ENCODE assay signal across 23 cellular contexts in genomic region chr1:180353930-180354329, GRCh38.
DNase-seq lines count a peak whose midpoint lies in the region; ATAC-seq, FAIRE-seq and TF ChIP-seq lines count a peak whose summit lies in the region.
"Had no signal": no experiment of that assay in that cellular context is flagged by ENCODE, and none has a peak within 500 bp of the region (broad histone marks: within the 10 kb centered on the region; RNA-seq: fewer than 3 reads in every experiment).

No MANE protein-coding gene starts in this region.

- FAIRE-seq in D721Med (lab: Jason Lieb, UNC), result peak; percentile 100

- ATAC-seq in SK-N-SH treated with all-trans-retinoic acid at 6 μM for 48 hours (peak; percentile 65; the same call in 2 of the 3 replicates), HG03039 (IDR thresholded peaks at IDR 0.05; ENCODE audit: unreplicated experiment) (no peak)
- ATAC-seq: activated CD8-positive, alpha-beta T cell treated with anti-CD3 and anti-CD28 coated beads, Interleukin-2, amount 10 ng/mL, durations not matched to agents 7 days and 5 days; naive thymus-derived CD8-positive, alpha-beta T cell had no signal

- DNase-seq in D721Med (ENCODE audit: insufficient read length, low spot score), result peak; percentile 66
- DNase-seq in NCI-H1694 treated with DMSO at 0.1 percent for 48 hours (lab: John Stamatoyannopoulos, UW), result peak; percentile 52
- peak; percentile 22 for DNase-seq in iPS-NIHi7 (ENCODE audit: extremely low spot score)
- DNase-seq in globus pallidus (ENCODE audit: low spot score), result no peak
- DNase-seq in islet precursor cell, result no peak
- no peak for DNase-seq in DMS79 treated with DMSO at 0.1 percent for 48 hours (lab: John Stamatoyannopoulos, UW)
- DNase-seq: activated CD4-positive, alpha-beta T cell treated with anti-CD3 and anti-CD28 coated beads for 1 hour; activated CD8-positive, alpha-beta T cell treated with anti-CD3 and anti-CD28 coated beads, Interleukin-2, amount 10 ng/mL, durations not matched to agents 7 days and 5 days; activated gamma-delta T cell treated with Interleukin-2 at 50 U/mL for 16 hours; amniotic stem cell; C1 segment of cervical spinal cord; Calu3; cortex of kidney; IMR-90; left ventricle myocardium inferior; naive thymus-derived CD8-positive, alpha-beta T cell; NCI-H1436; Right ventricle myocardium superior; sigmoid colon; stimulated activated CD4-positive, alpha-beta T cell treated with anti-CD3 and anti-CD28 coated beads, Interleukin-15, amount 100 ng/mL, for 24 hours; stimulated activated CD8-positive, alpha-beta memory T cell treated with anti-CD3 and anti-CD28 coated beads, Interleukin-4, amount 100 ng/mL, for 48 hours had no signal

- TF ChIP-seq CTCF in D721Med (IDR thresholded peaks at IDR 0.05; ENCODE audit: insufficient read depth, missing control alignments), result no peak

TF ChIP-seq in SK-N-SH treated with all-trans-retinoic acid at 6 μM for 48 hours, 23 proteins besides CTCF, POLR2A, EP300 and RAD21:
- TF ChIP-seq TCF4 (CRISPR knock-in tag; IDR thresholded peaks at IDR 0.05; ENCODE audit: borderline replicate concordance), result peak; percentile 76; the same call in 1 of the 2 replicates
- TF ChIP-seq PATZ1 (CRISPR knock-in tag; IDR thresholded peaks at IDR 0.05; ENCODE audit: borderline replicate concordance), result no peak
- no peak for TF ChIP-seq CSDC2 (CRISPR knock-in tag; IDR thresholded peaks at IDR 0.05)

Comparison
In these comparisons a context has a peak if more than half of its experiments do, and no peak if none do; other contexts are left out.
1. DNase-seq: peak in D721Med (single experiment), NCI-H1694 treated with DMSO at 0.1 percent for 48 hours (single experiment) and iPS-NIHi7 (single experiment); none in globus pallidus (single experiment), islet precursor cell (single experiment) and DMS79 treated with DMSO at 0.1 percent for 48 hours (single experiment).